1 cellular context compared by ENCODE assay signal in the genomic region with DNA sequence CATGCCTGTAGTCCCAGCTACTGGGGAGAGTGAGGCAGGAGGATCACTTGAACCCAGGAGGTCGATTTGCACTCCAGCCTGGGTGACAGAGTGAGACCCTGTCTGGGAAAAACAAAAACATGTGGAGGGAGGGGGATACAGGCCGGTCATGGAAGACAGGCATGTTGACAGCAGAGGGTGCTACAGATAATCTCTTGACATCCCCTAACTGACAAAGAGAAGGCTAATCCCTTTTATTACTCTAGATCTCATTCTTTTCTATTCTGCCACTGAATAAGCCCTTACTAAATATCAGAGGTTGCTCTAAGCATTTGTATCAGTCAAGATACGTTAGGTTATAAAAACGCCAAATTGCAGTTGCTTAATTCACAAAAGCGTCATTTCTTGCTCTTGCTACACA.
A peak's percentile ranks its signal among the peaks of the same experiment; 100 is the strongest.
TF ChIP-seq lines count a peak whose summit lies in the region.

No MANE protein-coding gene starts in this region.

TF ChIP-seq in HepG2, 621 proteins besides CTCF, POLR2A, EP300 and RAD21:
- peak; percentile 28; the same call in 1 of the 2 replicates for TF ChIP-seq STAG1 (CRISPR knock-in tag; IDR thresholded peaks at IDR 0.05)
